16 cellular contexts compared by ENCODE assay signal in the genomic region with DNA sequence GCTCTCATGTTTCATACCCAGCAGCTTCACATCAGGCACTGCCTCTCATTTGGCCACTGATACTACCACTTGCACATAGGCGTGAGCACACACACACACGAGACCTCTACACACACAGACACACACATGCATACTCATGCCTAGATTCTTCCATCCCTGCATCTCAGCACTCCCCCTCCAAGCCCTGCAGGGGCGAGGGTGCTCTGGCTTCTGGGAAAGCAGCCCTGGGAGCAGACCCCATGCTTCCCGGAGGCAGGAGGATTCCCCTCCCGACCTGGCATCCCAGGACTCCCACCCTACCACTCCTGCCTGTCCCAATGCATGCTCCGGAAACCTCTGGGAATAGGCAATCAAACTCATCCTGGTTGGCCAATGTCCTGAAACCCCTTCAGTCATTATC.
DNase-seq lines count a peak whose midpoint lies in the region; ATAC-seq and TF ChIP-seq lines count a peak whose summit lies in the region.
"Had no signal": no experiment of that assay in that cellular context is flagged by ENCODE, and none has a peak within 500 bp of the region (broad histone marks: within the 10 kb centered on the region; RNA-seq: fewer than 3 reads in every experiment).

No MANE protein-coding gene starts in this region.

- 82% methylated on average over 6 of the region's 6 CpGs for WGBS in mesenchymal stem cell

- CTCF ChIA-PET in activated CD8-positive, alpha-beta T cell treated with anti-CD3 and anti-CD28 coated beads, Interleukin-2, amount 10 ng/mL, durations not matched to agents 7 days and 5 days (lab: Charles Lee): no interaction called here

- intact Hi-C loops in natural killer cell (cut with micrococcal nuclease): no loop called here

- H3K9me3 ChIP-seq in mesenchymal stem cell (ENCODE audit: control insufficient read depth, low read length): no peaks in the 10 kb centered on the region
- no peaks in the 10 kb centered on the region for H3K9me3 ChIP-seq in BE2C
- H3K9me3 ChIP-seq: HAP-1 had no signal

- POLR2A ChIA-PET in activated CD8-positive, alpha-beta T cell treated with anti-CD3 and anti-CD28 coated beads, Interleukin-2, amount 10 ng/mL, durations not matched to agents 7 days and 5 days (lab: Charles Lee): no interaction called here

- DNase-seq in natural killer cell treated with Interleukin-12 subunit alpha and Interleukin-12 subunit beta and Interleukin-15 and Interleukin-18, amount 100 ng/mL, for 72 hours (ENCODE audit: low spot score): no peak
- no peak for DNase-seq in natural killer cell
- no peak for DNase-seq in activated CD8-positive, alpha-beta T cell treated with anti-CD3 and anti-CD28 coated beads, Interleukin-2, amount 10 ng/mL, durations not matched to agents 7 days and 5 days
- DNase-seq in mesenchymal stem cell: no peak
- no peak for DNase-seq in erythroblast (lab: John Stamatoyannopoulos, UW)
- DNase-seq in BE2C: no peak
- no peak for DNase-seq in putamen (ENCODE audit: low spot score)
- DNase-seq: CD8-positive, alpha-beta T cell; NCI-H1417 treated with DMSO at 0.1 percent for 48 hours; NCI-H2029; NCI-H2171 treated with DMSO at 0.1 percent for 48 hours; NCI-H510A; SHP77 had no signal

- H3K14ac ChIP-seq in mesenchymal stem cell (ENCODE audit: low read length in 2 of 2): no peak overlapping the region

- H3K9me3 Mint-ChIP-seq in natural killer cell treated with Interleukin-12 subunit alpha and Interleukin-12 subunit beta and Interleukin-15 and Interleukin-18, amount 100 ng/mL, for 72 hours: peaks cover 2% of the 10 kb centered on the region
- no peaks in the 10 kb centered on the region for H3K9me3 Mint-ChIP-seq in natural killer cell
- no peaks in the 10 kb centered on the region for H3K9me3 Mint-ChIP-seq in activated CD8-positive, alpha-beta T cell treated with anti-CD3 and anti-CD28 coated beads, Interleukin-2, amount 10 ng/mL, durations not matched to agents 7 days and 5 days (ENCODE audit: insufficient read depth)
- H3K9me3 Mint-ChIP-seq: CD8-positive, alpha-beta T cell; IgD-negative memory B cell had no signal

- no peak overlapping the region for H3K9ac ChIP-seq in mesenchymal stem cell (ENCODE audit: low read length)

- H3K36me3 ChIP-seq in mesenchymal stem cell (ENCODE audit: control insufficient read depth in 1 of 2, insufficient read depth in 2 of 2, low read depth in 1 of 2, low read length in 2 of 2): no peaks in the 10 kb centered on the region
- H3K36me3 ChIP-seq in BE2C: no peaks in the 10 kb centered on the region
- H3K36me3 ChIP-seq: HAP-1 had no signal

- ATAC-seq in natural killer cell treated with Interleukin-12 subunit alpha and Interleukin-12 subunit beta and Interleukin-15 and Interleukin-18, amount 100 ng/mL, for 72 hours: no peak
- no peak for ATAC-seq in natural killer cell
- ATAC-seq in activated CD8-positive, alpha-beta T cell treated with anti-CD3 and anti-CD28 coated beads, Interleukin-2, amount 10 ng/mL, durations not matched to agents 7 days and 5 days: no peak
- ATAC-seq: CD8-positive, alpha-beta T cell; Panc1 had no signal

- H2AK5ac ChIP-seq in mesenchymal stem cell (ENCODE audit: low read length, severe bottlenecking): no peak overlapping the region

- peaks cover 52 to 63% of the 10 kb centered on the region in 2 donors for H3K4me1 Mint-ChIP-seq in natural killer cell treated with Interleukin-12 subunit alpha and Interleukin-12 subunit beta and Interleukin-15 and Interleukin-18, amount 100 ng/mL, for 72 hours (ENCODE audit: low read depth in 2 of 2)
- peaks cover 18 to 27% of the 10 kb centered on the region in 2 donors for H3K4me1 Mint-ChIP-seq in natural killer cell
- peaks cover 17% of the 10 kb centered on the region for H3K4me1 Mint-ChIP-seq in activated CD8-positive, alpha-beta T cell treated with anti-CD3 and anti-CD28 coated beads, Interleukin-2, amount 10 ng/mL, durations not matched to agents 7 days and 5 days (ENCODE audit: low read depth)
- H3K4me1 Mint-ChIP-seq: IgD-negative memory B cell had no signal

- H3K18ac ChIP-seq in mesenchymal stem cell (ENCODE audit: low read depth in 1 of 2, low read length in 2 of 2): peak overlapping the region; percentile 34 to 84

- no peak overlapping the region for H4K8ac ChIP-seq in mesenchymal stem cell (ENCODE audit: low read length)

- H3K36me3 Mint-ChIP-seq in natural killer cell treated with Interleukin-12 subunit alpha and Interleukin-12 subunit beta and Interleukin-15 and Interleukin-18, amount 100 ng/mL, for 72 hours: peaks cover 5% of the 10 kb centered on the region
- H3K36me3 Mint-ChIP-seq in natural killer cell: no peaks in the 10 kb centered on the region
- no peaks in the 10 kb centered on the region for H3K36me3 Mint-ChIP-seq in activated CD8-positive, alpha-beta T cell treated with anti-CD3 and anti-CD28 coated beads, Interleukin-2, amount 10 ng/mL, durations not matched to agents 7 days and 5 days (ENCODE audit: low read depth)
- H3K36me3 Mint-ChIP-seq: CD8-positive, alpha-beta T cell had no signal

- TF ChIP-seq CTCF in natural killer cell (IDR thresholded peaks at IDR 0.05) (no peak), BE2C (IDR thresholded peaks at IDR 0.05; ENCODE audit: low read depth, low read length) (no peak)

- H2BK15ac ChIP-seq in mesenchymal stem cell (ENCODE audit: low read depth, poor library complexity, severe bottlenecking): no peak overlapping the region

- no peaks in the 10 kb centered on the region for H3K27me3 Mint-ChIP-seq in natural killer cell treated with Interleukin-12 subunit alpha and Interleukin-12 subunit beta and Interleukin-15 and Interleukin-18, amount 100 ng/mL, for 72 hours
- H3K27me3 Mint-ChIP-seq in natural killer cell (ENCODE audit: low read depth in 2 of 2): peaks cover 0 to 12% of the 10 kb centered on the region in 2 donors
- H3K27me3 Mint-ChIP-seq in activated CD8-positive, alpha-beta T cell treated with anti-CD3 and anti-CD28 coated beads, Interleukin-2, amount 10 ng/mL, durations not matched to agents 7 days and 5 days (ENCODE audit: low read depth): no peaks in the 10 kb centered on the region

- no peak overlapping the region for H3K27ac ChIP-seq in mesenchymal stem cell (ENCODE audit: low read length, poor library complexity, severe bottlenecking)

- no peak overlapping the region for H2BK120ac ChIP-seq in mesenchymal stem cell (ENCODE audit: low read depth, low read length)

- peak overlapping the region; percentile 36 for H3K4me3 Mint-ChIP-seq in natural killer cell treated with Interleukin-12 subunit alpha and Interleukin-12 subunit beta and Interleukin-15 and Interleukin-18, amount 100 ng/mL, for 72 hours
- no peak overlapping the region for H3K4me3 Mint-ChIP-seq in natural killer cell
- no peak overlapping the region for H3K4me3 Mint-ChIP-seq in activated CD8-positive, alpha-beta T cell treated with anti-CD3 and anti-CD28 coated beads, Interleukin-2, amount 10 ng/mL, durations not matched to agents 7 days and 5 days
- H3K4me3 Mint-ChIP-seq: CD8-positive, alpha-beta T cell had no signal

- no peak overlapping the region for H3K4ac ChIP-seq in mesenchymal stem cell (ENCODE audit: low read depth in 1 of 2, low read length in 2 of 2)

- no peaks in the 10 kb centered on the region for H3K79me1 ChIP-seq in mesenchymal stem cell (replicated peaks; ENCODE audit: low read length, poor library complexity, severe bottlenecking)

- H2AFZ ChIP-seq in mesenchymal stem cell (ENCODE audit: low read depth, low read length): no peak overlapping the region

- no peak for TF ChIP-seq POLR2A in erythroblast (IDR thresholded peaks at IDR 0.05; ENCODE audit: low read length)

- H3K4me3 ChIP-seq in mesenchymal stem cell (ENCODE audit: insufficient read depth in 1 of 2, low read depth in 1 of 2, low read length in 2 of 2) (no peak overlapping the region), BE2C (ENCODE audit: low read depth, low read length) (no peak overlapping the region)
- H3K4me3 ChIP-seq: HAP-1 had no signal

- H2BK5ac ChIP-seq in mesenchymal stem cell (ENCODE audit: low read depth, low read length, poor library complexity, severe bottlenecking): no peak overlapping the region

- H4K91ac ChIP-seq in mesenchymal stem cell (ENCODE audit: low read length): peak overlapping the region; percentile 30

- H3K27ac Mint-ChIP-seq in natural killer cell treated with Interleukin-12 subunit alpha and Interleukin-12 subunit beta and Interleukin-15 and Interleukin-18, amount 100 ng/mL, for 72 hours: peak overlapping the region; percentile 50 to 90
- H3K27ac Mint-ChIP-seq in natural killer cell: peak overlapping the region in 1 of 2 donors; percentile 75
- H3K27ac Mint-ChIP-seq in activated CD8-positive, alpha-beta T cell treated with anti-CD3 and anti-CD28 coated beads, Interleukin-2, amount 10 ng/mL, durations not matched to agents 7 days and 5 days: peak overlapping the region; percentile 16
- H3K27ac Mint-ChIP-seq: CD8-positive, alpha-beta T cell; IgD-negative memory B cell had no signal

- H3K23ac ChIP-seq in mesenchymal stem cell (ENCODE audit: low read length in 2 of 2): no peak overlapping the region

- H3K4me1 ChIP-seq in mesenchymal stem cell (ENCODE audit: control insufficient read depth, insufficient read depth, low read depth, low read length): peaks cover 17% of the 10 kb centered on the region
- peaks cover 7% of the 10 kb centered on the region for H3K4me1 ChIP-seq in BE2C
- H3K4me1 ChIP-seq: HAP-1 had no signal

- H3K27me3 ChIP-seq in mesenchymal stem cell (ENCODE audit: control insufficient read depth in 1 of 2, insufficient read depth in 1 of 2, low read length in 2 of 2): no peaks in the 10 kb centered on the region
- no peaks in the 10 kb centered on the region for H3K27me3 ChIP-seq in BE2C

- H3K4me2 ChIP-seq in mesenchymal stem cell (ENCODE audit: low read length, poor library complexity, severe bottlenecking): no peak overlapping the region

- peak overlapping the region; percentile 41 to 91 for H2BK12ac ChIP-seq in mesenchymal stem cell (ENCODE audit: low read length in 2 of 2)
